ENCODE assay signal across 19 cellular contexts in genomic region chr16:21584817-21585216, GRCh38.
"Had no signal": no experiment of that assay in that cellular context is flagged by ENCODE, and none has a peak within 500 bp of the region (broad histone marks: within the 10 kb centered on the region; RNA-seq: fewer than 3 reads in every experiment).

No MANE protein-coding gene starts in this region.

- H3K36me3 ChIP-seq: right atrium auricular region, sigmoid colon, stomach, thyroid gland, vagina had no signal

- H3K27ac ChIP-seq: parathyroid adenoma, right atrium auricular region, sigmoid colon, stomach, vagina had no signal

- H3K27me3 ChIP-seq: dorsolateral prefrontal cortex, right atrium auricular region, sigmoid colon, thyroid gland, vagina had no signal

- H3K9ac ChIP-seq: parathyroid adenoma had no signal

- FAIRE-seq: frontal cortex, keratinocyte had no signal

- H3K9me3 ChIP-seq: mucosa of descending colon, right atrium auricular region, sigmoid colon, stomach, thyroid gland, vagina had no signal

- H3K4me3 ChIP-seq: dorsolateral prefrontal cortex, lung, mucosa of descending colon, right atrium auricular region, sigmoid colon, stomach, thyroid gland, vagina had no signal

- DNase-seq: dorsolateral prefrontal cortex; effector CD4-positive, alpha-beta T cell; mucosa of descending colon; naive B cell; sigmoid colon; stimulated activated CD4-positive, alpha-beta T cell treated with anti-CD3 and anti-CD28 coated beads, Interleukin-2, amount 100 ng/mL, for 24 hours; stimulated activated CD4-positive, alpha-beta T cell treated with anti-CD3 and anti-CD28 coated beads, Interleukin-4, amount 100 ng/mL, for 24 hours; stimulated activated naive CD4-positive, alpha-beta T cell treated with Interleukin-2 at 50 U/mL for 16 hours; trophoblast cell had no signal

- H3K79me2 ChIP-seq: parathyroid adenoma had no signal

- H3K4me1 ChIP-seq: parathyroid adenoma, right atrium auricular region, sigmoid colon had no signal

- ATAC-seq: natural killer cell treated with Interleukin-12 subunit alpha and Interleukin-12 subunit beta and Interleukin-15 and Interleukin-18, amount 100 ng/mL, for 72 hours; stimulated activated effector memory CD8-positive, alpha-beta T cell treated with anti-CD3 and anti-CD28 coated beads, Interleukin-12 subunit alpha, Interleukin-12 subunit beta, amount 100 ng/mL, for 72 hours had no signal
